5 cellular contexts compared by ENCODE assay signal in genomic region chr16:82023206-82023605, GRCh38. TPM values are rescaled to one million over a fixed set of nuclear protein-coding genes. Genes with fewer than 3 reads are reported as not detected.
"Had no signal": no experiment of that assay in that cellular context is flagged by ENCODE, and none has a peak within 500 bp of the region (broad histone marks: within the 10 kb centered on the region; RNA-seq: fewer than 3 reads in every experiment).

No MANE protein-coding gene starts in this region.

- H3K4me1 Mint-ChIP-seq: GM23338, H9, IgD-negative memory B cell had no signal

- H3K4me3 Mint-ChIP-seq: GM23338, H9, IgD-negative memory B cell had no signal

- H3K9me3 Mint-ChIP-seq: GM23338 had no signal

- H3K4me2 ChIP-seq: GM23338 had no signal

- H3K36me3 Mint-ChIP-seq: IgD-negative memory B cell had no signal

- DNase-seq: H9, HCEC 1CT had no signal

- H3K27ac Mint-ChIP-seq: GM23338, H9 had no signal

- H3K4me3 ChIP-seq: GM23338 had no signal

RNA-seq across cellular contexts. Expression of gene HSD17B2, which starts 11.8 kb away (rescaled TPM):
- polyA plus RNA-seq: H1, IgD-negative memory B cell had no signal

RNA-seq across cellular contexts. Expression of gene SDR42E1, which starts 11.9 kb away (rescaled TPM):
- polyA plus RNA-seq: GM23338 had no signal
